24 cellular contexts compared by ENCODE assay signal in genomic region chr11:11334607-11335006, GRCh38. TPM values are rescaled to one million over a fixed set of nuclear protein-coding genes. Genes with fewer than 3 reads are reported as not detected.
DNase-seq lines count a peak whose midpoint lies in the region; ATAC-seq, FAIRE-seq and TF ChIP-seq lines count a peak whose summit lies in the region.
"Had no signal": no experiment of that assay in that cellular context is flagged by ENCODE, and none has a peak within 500 bp of the region (broad histone marks: within the 10 kb centered on the region; RNA-seq: fewer than 3 reads in every experiment).

No MANE protein-coding gene starts in this region.

- H3K4me2 ChIP-seq in Loucy (ENCODE audit: low read depth, low read length, poor library complexity, severe bottlenecking) = peak overlapping the region; percentile 18
- no peak overlapping the region for H3K4me2 ChIP-seq in astrocyte (ENCODE audit: low read length)
- H3K4me2 ChIP-seq: A549; BLaER1 treated with 17β-estradiol and CSF1 and Interleukin-3, amounts not matched to agents 10 nM and 100 nM had no signal

- H3K36me3 ChIP-seq in Loucy (ENCODE audit: insufficient read depth, low read length) = no peaks in the 10 kb centered on the region
- H3K36me3 ChIP-seq in astrocyte (ENCODE audit: insufficient read depth, low read length) = no peaks in the 10 kb centered on the region
- H3K36me3 ChIP-seq in thyroid gland = peaks cover 16 to 27% of the 10 kb centered on the region in 2 donors
- H3K36me3 ChIP-seq: BE2C; BLaER1 treated with 17β-estradiol and CSF1 and Interleukin-3, amounts not matched to agents 10 nM and 100 nM; HAP-1 had no signal

- no peak for DNase-seq in astrocyte (ENCODE audit: low read depth)
- DNase-seq in left kidney (ENCODE audit: low read depth, low spot score) = peak; percentile 13
- peak; percentile 39 to 42 for DNase-seq in thyroid gland
- DNase-seq in left ventricle myocardium superior = no peak
- no peak for DNase-seq in NOMO-1 treated with DMSO at 0.1 percent for 48 hours (lab: John Stamatoyannopoulos, UW; ENCODE audit: unreplicated experiment)
- DNase-seq: 8988T; ACHN; AML-193; BE2C; Calu3; CD4-positive, alpha-beta memory T cell; COR-L47; DMS79 treated with DMSO at 0.1 percent for 48 hours; GOT3 had no signal

- peaks cover 32% of the 10 kb centered on the region for H3K27me3 Mint-ChIP-seq in astrocyte (ENCODE audit: low read depth, unreplicated experiment)

- H3K9me3 ChIP-seq in Loucy (ENCODE audit: insufficient read depth, low read depth, low read length) = no peaks in the 10 kb centered on the region
- no peaks in the 10 kb centered on the region for H3K9me3 ChIP-seq in astrocyte (ENCODE audit: insufficient read depth, low read depth, low read length)
- H3K9me3 ChIP-seq in thyroid gland = no peaks in the 10 kb centered on the region
- H3K9me3 ChIP-seq: A549; BE2C; BLaER1 treated with 17β-estradiol and CSF1 and Interleukin-3, amounts not matched to agents 10 nM and 100 nM; HAP-1 had no signal

- no peaks in the 10 kb centered on the region for H3F3A ChIP-seq in Loucy (ENCODE audit: low read depth)

- H3K4me3 ChIP-seq in Loucy (ENCODE audit: low read length, poor library complexity, severe bottlenecking) = no peak overlapping the region
- no peak overlapping the region for H3K4me3 ChIP-seq in astrocyte (ENCODE audit: insufficient read depth, low read depth, low read length)
- no peak overlapping the region for H3K4me3 ChIP-seq in thyroid gland (replicated peaks in 1 of 3)
- H3K4me3 ChIP-seq: A549; BLaER1 treated with 17β-estradiol and CSF1 and Interleukin-3, amounts not matched to agents 10 nM and 100 nM; GM12878; HAP-1 had no signal

- ATAC-seq in left ventricle myocardium superior (no peak), GM19023 (IDR thresholded peaks at IDR 0.05; ENCODE audit: unreplicated experiment) (no peak)
- ATAC-seq: A549, GM12878 had no signal

- H3K9me2 ChIP-seq in Loucy (replicated peaks; ENCODE audit: low read depth, low read length) = no peaks in the 10 kb centered on the region

- no peaks in the 10 kb centered on the region for H3K79me2 ChIP-seq in Loucy (ENCODE audit: insufficient read depth, low read length)
- no peaks in the 10 kb centered on the region for H3K79me2 ChIP-seq in astrocyte (ENCODE audit: insufficient read depth, low read length)

- FAIRE-seq in astrocyte (lab: Jason Lieb, UNC) = no peak
- FAIRE-seq: A549, G401.6, GM12878, GM18507, H54 had no signal

- peaks cover 4% of the 10 kb centered on the region for H3K9me3 Mint-ChIP-seq in astrocyte (ENCODE audit: unreplicated experiment)
- H3K9me3 Mint-ChIP-seq: CD4-positive, alpha-beta memory T cell had no signal

- H3K4me3 Mint-ChIP-seq in astrocyte (ENCODE audit: unreplicated experiment) = no peak overlapping the region
- H3K4me3 Mint-ChIP-seq: CD14-positive monocyte; CD4-positive, alpha-beta memory T cell had no signal

- H3K9ac ChIP-seq in Loucy (ENCODE audit: low read depth, low read length, poor library complexity, severe bottlenecking) (no peak overlapping the region), astrocyte (ENCODE audit: low read length) (no peak overlapping the region)
- H3K9ac ChIP-seq: BLaER1 treated with 17β-estradiol and CSF1 and Interleukin-3, amounts not matched to agents 10 nM and 100 nM had no signal

- intact Hi-C loops in thyroid gland (cut with DNase I) (no loop called here), left ventricle myocardium superior (cut with micrococcal nuclease) (no loop called here)

- H4K20me1 ChIP-seq in Loucy (ENCODE audit: insufficient read depth, low read length, poor library complexity, severe bottlenecking) (no peaks in the 10 kb centered on the region), astrocyte (ENCODE audit: insufficient read depth, low read length) (no peaks in the 10 kb centered on the region)
- H4K20me1 ChIP-seq: BLaER1 treated with 17β-estradiol and CSF1 and Interleukin-3, amounts not matched to agents 10 nM and 100 nM had no signal

- 46 to 48% methylated on average over 4 of the region's 4 CpGs for WGBS in thyroid gland, 2 donors

- H3K27ac Mint-ChIP-seq in astrocyte (ENCODE audit: unreplicated experiment) = peak overlapping the region; percentile 43
- H3K27ac Mint-ChIP-seq: CD14-positive monocyte; CD4-positive, alpha-beta memory T cell had no signal

- H3K4me1 Mint-ChIP-seq in astrocyte (ENCODE audit: low read depth, unreplicated experiment) = peaks cover 11% of the 10 kb centered on the region
- H3K4me1 Mint-ChIP-seq: CD14-positive monocyte had no signal

- H2AFZ ChIP-seq in Loucy (ENCODE audit: low read length) (no peak overlapping the region), astrocyte (ENCODE audit: low read depth, low read length) (no peak overlapping the region)

- no peak overlapping the region for H3K27ac ChIP-seq in astrocyte (ENCODE audit: low read depth, low read length)
- H3K27ac ChIP-seq in thyroid gland = no peak overlapping the region
- H3K27ac ChIP-seq: A549; BLaER1 treated with 17β-estradiol and CSF1 and Interleukin-3, amounts not matched to agents 10 nM and 100 nM had no signal

- H3K27me3 ChIP-seq in Loucy (ENCODE audit: insufficient read depth, low read length, poor library complexity, severe bottlenecking) = peaks cover 6% of the 10 kb centered on the region
- peaks cover 25% of the 10 kb centered on the region for H3K27me3 ChIP-seq in astrocyte (ENCODE audit: insufficient read depth, low read length)
- no peaks in the 10 kb centered on the region for H3K27me3 ChIP-seq in thyroid gland
- H3K27me3 ChIP-seq: BE2C; BLaER1 treated with 17β-estradiol and CSF1 and Interleukin-3, amounts not matched to agents 10 nM and 100 nM had no signal

- peaks cover 7% of the 10 kb centered on the region for H3K4me1 ChIP-seq in Loucy (ENCODE audit: insufficient read depth, low read length, poor library complexity, severe bottlenecking)
- no peaks in the 10 kb centered on the region for H3K4me1 ChIP-seq in astrocyte (ENCODE audit: insufficient read depth, low read length)
- peaks cover 3 to 5% of the 10 kb centered on the region in 2 donors for H3K4me1 ChIP-seq in thyroid gland
- H3K4me1 ChIP-seq: A549; BE2C; BLaER1 treated with 17β-estradiol and CSF1 and Interleukin-3, amounts not matched to agents 10 nM and 100 nM; HAP-1 had no signal

- no peak for TF ChIP-seq CTCF in Loucy (conservative IDR thresholded peaks at IDR 0.05; ENCODE audit: low read length)
- no peak for TF ChIP-seq CTCF in astrocyte (IDR thresholded peaks at IDR 0.05; ENCODE audit: insufficient read depth, low read depth, low read length)
- no peak for TF ChIP-seq CTCF in thyroid gland (IDR thresholded peaks at IDR 0.05)

- peaks cover 11% of the 10 kb centered on the region for H3K36me3 Mint-ChIP-seq in astrocyte (ENCODE audit: low read depth, unreplicated experiment)
- H3K36me3 Mint-ChIP-seq: CD14-positive monocyte; CD4-positive, alpha-beta memory T cell had no signal

- TF ChIP-seq POLR2A in thyroid gland (IDR thresholded peaks at IDR 0.05) = no peak

RNA-seq across cellular contexts. Expression of gene CSNK2A3, which starts 18.4 kb away (rescaled TPM):
- 1.7 and 2.7 TPM in 2 replicates for total RNA-seq in astrocyte
- 1 to 10 TPM; 2.8 to 9.5 (median 3.8) TPM for total RNA-seq in thyroid gland
- total RNA-seq in left ventricle myocardium superior = 1.1 TPM

Comparison
In these comparisons a context has a peak if more than half of its experiments do, and no peak if none do; other contexts are left out.
1. DNase-seq: peak in left kidney (single experiment) and thyroid gland (2 of 2); none in astrocyte (single experiment), left ventricle myocardium superior (single experiment) and NOMO-1 treated with DMSO at 0.1 percent for 48 hours (single experiment).